Comparison of ENCODE assay signal across 14 cellular contexts in genomic region chr16:58036943-58037342, GRCh38. TPM values are rescaled to one million over a fixed set of nuclear protein-coding genes. Genes with fewer than 3 reads are reported as not detected.
DNase-seq lines count a peak whose midpoint lies in the region; ATAC-seq and TF ChIP-seq lines count a peak whose summit lies in the region.
"Had no signal": no experiment of that assay in that cellular context is flagged by ENCODE, and none has a peak within 500 bp of the region (broad histone marks: within the 10 kb centered on the region; RNA-seq: fewer than 3 reads in every experiment).

No MANE protein-coding gene starts in this region.

- H3K9ac ChIP-seq in Karpas-422 (ENCODE audit: low read length): no peak overlapping the region

- peaks cover 0 to 24% of the 10 kb centered on the region in 2 experiments; a peak in 1 of 3 replicates for H3K36me3 ChIP-seq in HEK293 (ENCODE audit: control insufficient read depth in 2 of 2, insufficient read depth in 1 of 2, low read length in 2 of 2)
- no peaks in the 10 kb centered on the region for H3K36me3 ChIP-seq in Karpas-422 (ENCODE audit: insufficient read depth, low read length)
- H3K36me3 ChIP-seq in thyroid gland: peaks cover 23 to 38% of the 10 kb centered on the region in 2 donors
- peaks cover 0 to 5% of the 10 kb centered on the region in 2 donors for H3K36me3 ChIP-seq in gastrocnemius medialis

- no peak overlapping the region for H2AFZ ChIP-seq in Karpas-422 (ENCODE audit: low read length)

- no peaks in the 10 kb centered on the region for H3K4me1 ChIP-seq in HEK293 (ENCODE audit: control insufficient read depth, insufficient read depth, low read length)
- H3K4me1 ChIP-seq in Karpas-422 (ENCODE audit: low read length): peaks cover 71% of the 10 kb centered on the region
- peaks cover 42 to 45% of the 10 kb centered on the region in 2 donors for H3K4me1 ChIP-seq in thyroid gland
- peaks cover 32 to 37% of the 10 kb centered on the region in 2 donors for H3K4me1 ChIP-seq in gastrocnemius medialis

- H3K27me3 ChIP-seq in Karpas-422 (ENCODE audit: low read length) (no peaks in the 10 kb centered on the region), thyroid gland (no peaks in the 10 kb centered on the region), gastrocnemius medialis (no peaks in the 10 kb centered on the region)

- peaks cover 16% of the 10 kb centered on the region for H3K9me3 Mint-ChIP-seq in glutamatergic neuron (ENCODE audit: unreplicated experiment)
- H3K9me3 Mint-ChIP-seq: CD8-positive, alpha-beta T cell; H9 had no signal

- no peak for TF ChIP-seq CTCF in HEK293 (tag by site-specific recombination; IDR thresholded peaks at IDR 0.05)
- TF ChIP-seq CTCF in glutamatergic neuron (IDR thresholded peaks at IDR 0.05; ENCODE audit: partially characterized antibody, unreplicated experiment): no peak
- no peak for TF ChIP-seq CTCF in thyroid gland (IDR thresholded peaks at IDR 0.05)
- TF ChIP-seq CTCF in gastrocnemius medialis (IDR thresholded peaks at IDR 0.05 in 4 of 5, conservative IDR thresholded peaks at IDR 0.05 in 1 of 5): no peak

- CTCF ChIA-PET in HEK293 (lab: Yijun Ruan, JAX): no interaction called here

- H4K20me1 ChIP-seq in Karpas-422 (ENCODE audit: insufficient read depth, low read depth, low read length): no peaks in the 10 kb centered on the region

- H3K27ac ChIP-seq in HEK293 (ENCODE audit: extremely low read depth, low read depth, low read length) (no peak overlapping the region), Karpas-422 (ENCODE audit: low read length) (peak overlapping the region; percentile 96), thyroid gland (peak overlapping the region in 2 of 3 donors; percentile 33 to 76), gastrocnemius medialis (no peak overlapping the region)

- no peaks in the 10 kb centered on the region for H3K9me2 ChIP-seq in Karpas-422 (replicated peaks; ENCODE audit: insufficient read depth, low read length)

- no peak for ATAC-seq in gastrocnemius medialis
- ATAC-seq: CD8-positive, alpha-beta T cell had no signal

- in situ Hi-C loops in gastrocnemius medialis (cut with MboI; ENCODE audit: low sequenced_read_pairs in 4 of 4): no loop called here

- no peak overlapping the region for H3K4me2 ChIP-seq in Karpas-422 (ENCODE audit: low read depth, low read length, poor library complexity, severe bottlenecking)

- H3K9me3 ChIP-seq in HEK293 (ENCODE audit: control insufficient read depth, insufficient read depth, low read depth, low read length) (no peaks in the 10 kb centered on the region), Karpas-422 (ENCODE audit: low read length) (no peaks in the 10 kb centered on the region), thyroid gland (no peaks in the 10 kb centered on the region), gastrocnemius medialis (no peaks in the 10 kb centered on the region)

- no peaks in the 10 kb centered on the region for H3K79me2 ChIP-seq in Karpas-422 (ENCODE audit: low read length)

- peak overlapping the region; percentile 46 for H3K27ac Mint-ChIP-seq in glutamatergic neuron (ENCODE audit: unreplicated experiment)
- H3K27ac Mint-ChIP-seq: CD8-positive, alpha-beta T cell had no signal

- peaks cover 26% of the 10 kb centered on the region for H3K4me1 Mint-ChIP-seq in glutamatergic neuron (ENCODE audit: low read depth, unreplicated experiment)
- H3K4me1 Mint-ChIP-seq: CD14-positive monocyte had no signal

- peaks cover 9% of the 10 kb centered on the region for H3K36me3 Mint-ChIP-seq in glutamatergic neuron (ENCODE audit: unreplicated experiment)
- H3K36me3 Mint-ChIP-seq: CD14-positive monocyte; CD8-positive, alpha-beta T cell had no signal

- WGBS in thyroid gland, 2 donors: 86 to 97% methylated on average over 6 of the region's 6 CpGs

- peaks cover 7% of the 10 kb centered on the region for H3K27me3 Mint-ChIP-seq in glutamatergic neuron (ENCODE audit: unreplicated experiment)

- no peak overlapping the region for H3K4me3 Mint-ChIP-seq in glutamatergic neuron (ENCODE audit: unreplicated experiment)
- H3K4me3 Mint-ChIP-seq: CD14-positive monocyte; CD8-positive, alpha-beta T cell; H9 had no signal

- H3K4me3 ChIP-seq in HEK293 (ENCODE audit: low read depth, low read length): no peak overlapping the region
- no peak overlapping the region for H3K4me3 ChIP-seq in Karpas-422 (ENCODE audit: low read length)
- H3K4me3 ChIP-seq in thyroid gland (replicated peaks in 1 of 3): no peak overlapping the region
- H3K4me3 ChIP-seq in gastrocnemius medialis: no peak overlapping the region

- DNase-seq in Karpas-422 (no peak), glutamatergic neuron (no peak), thyroid gland (no peak), GDM1 (lab: John Stamatoyannopoulos, UW) (no peak), gastrocnemius medialis (no peak)
- DNase-seq: CD8-positive, alpha-beta T cell; COR-L47; DMS153; DND-41; GF-D8; GOT3; H9 had no signal

- TF ChIP-seq POLR2A in thyroid gland (IDR thresholded peaks at IDR 0.05) (no peak), gastrocnemius medialis (IDR thresholded peaks at IDR 0.05) (no peak)

- intact Hi-C loops in thyroid gland (cut with DNase I) (no loop called here), gastrocnemius medialis (cut with DNase I; ENCODE audit: low total_unique reads) (no loop called here)

- POLR2A ChIA-PET in HEK293 (lab: Yijun Ruan, JAX): no interaction called here

TF ChIP-seq in HEK293, 187 proteins besides CTCF, POLR2A, EP300 and RAD21:
- no peak for TF ChIP-seq ZNF112 (tag by site-specific recombination; IDR thresholded peaks at IDR 0.05)
- no peak for TF ChIP-seq SALL2 (tag by site-specific recombination; IDR thresholded peaks at IDR 0.05; ENCODE audit: borderline replicate concordance)
- TF ChIP-seq ZNF623 (tag by site-specific recombination; IDR thresholded peaks at IDR 0.05): peak; percentile 91
- TF ChIP-seq ZNF433 (tag by site-specific recombination; IDR thresholded peaks at IDR 0.05; ENCODE audit: low read depth): no peak

RNA-seq across cellular contexts. Expression of gene MMP15, which starts 11.4 kb away (rescaled TPM):
- total RNA-seq in Karpas-422 (2014; rRNA removed; shearing (Covaris generic); ENCODE audit: low replicate concordance): 4.1 and 5.2 TPM in 2 replicates
- total RNA-seq in glutamatergic neuron (ENCODE audit: unreplicated experiment): 69.9 TPM
- 100 to 1,000 TPM in 1 of 4 donors, 10 to 100 TPM in 3; 36.5 to 105 (median 80.5) TPM for total RNA-seq in thyroid gland
- 1 to 10 TPM; 2.9 to 8.1 (median 4.9) TPM for total RNA-seq in gastrocnemius medialis

RNA-seq across cellular contexts. Expression of gene USB1, which starts 35.7 kb away (rescaled TPM):
- total RNA-seq in Karpas-422 (2014; rRNA removed; shearing (Covaris generic); ENCODE audit: low replicate concordance): 19.6 and 28.3 TPM in 2 replicates
- total RNA-seq in glutamatergic neuron (ENCODE audit: unreplicated experiment): 107 TPM
- total RNA-seq in thyroid gland: 10 to 100 TPM; 31.4 to 79.0 (median 60.0) TPM
- total RNA-seq in gastrocnemius medialis: 10 to 100 TPM in 2 of 4 donors, 1 to 10 TPM in 2; 5.7 to 31.2 (median 15.9) TPM

RNA-seq across cellular contexts. Expression of gene ZNF319, which starts 36.5 kb away (rescaled TPM):
- total RNA-seq in Karpas-422 (2014; rRNA removed; shearing (Covaris generic); ENCODE audit: low replicate concordance): 3.7 and 5.3 TPM in 2 replicates
- 13.9 TPM for total RNA-seq in glutamatergic neuron (ENCODE audit: unreplicated experiment)
- total RNA-seq in thyroid gland: 10 to 100 TPM; 12.1 to 24.0 (median 18.7) TPM
- total RNA-seq in gastrocnemius medialis: 1 to 10 TPM; 4.4 to 7.5 (median 6.7) TPM

Comparison
In these comparisons a context has a peak if more than half of its experiments do, and no peak if none do; other contexts are left out.
1. H3K27ac ChIP-seq: peak in Karpas-422 (single experiment) and thyroid gland (2 of 3); none in HEK293 (single experiment) and gastrocnemius medialis (0 of 4).